ENCODE assay signal across 12 cellular contexts in the genomic region with DNA sequence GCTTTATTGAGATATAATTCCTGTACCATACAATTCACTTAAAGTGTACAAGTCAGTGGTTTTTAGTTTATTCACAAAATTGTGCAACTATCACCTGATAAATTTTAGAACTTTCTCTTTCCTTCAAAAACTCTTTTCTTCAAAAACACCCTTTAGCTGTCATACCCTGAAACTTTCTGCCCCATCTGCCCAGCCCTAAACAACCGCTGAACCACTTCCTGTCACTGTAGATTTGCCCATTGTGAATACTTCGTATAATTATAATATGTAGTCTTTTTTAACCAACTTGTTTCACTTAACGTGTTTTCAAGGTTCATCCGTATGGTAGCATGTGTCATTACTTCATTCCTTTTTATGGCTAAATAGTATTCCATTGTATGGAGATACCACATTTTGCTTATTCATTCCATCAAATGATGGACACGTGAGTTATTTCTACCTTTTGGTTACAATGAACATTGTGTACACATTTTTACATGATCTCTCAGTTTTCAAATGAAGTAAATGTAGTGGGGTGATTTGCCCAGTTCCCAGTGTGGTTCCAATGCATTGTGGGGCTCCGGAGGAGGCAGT. TPM values are rescaled to one million over a fixed set of nuclear protein-coding genes. Genes with fewer than 3 reads are reported as not detected.
DNase-seq lines count a peak whose midpoint lies in the region; ATAC-seq and TF ChIP-seq lines count a peak whose summit lies in the region.
"Had no signal": no experiment of that assay in that cellular context is flagged by ENCODE, and none has a peak within 500 bp of the region (broad histone marks: within the 10 kb centered on the region; RNA-seq: fewer than 3 reads in every experiment).

No MANE protein-coding gene starts in this region.

- peak; percentile 40 for DNase-seq in stimulated activated CD4-positive, alpha-beta T cell treated with anti-CD3 and anti-CD28 coated beads, Interleukin-15, amount 100 ng/mL, for 24 hours
- no peak for DNase-seq in stimulated activated CD4-positive, alpha-beta T cell treated with anti-CD3 and anti-CD28 coated beads, Interleukin-2, amount 100 ng/mL, for 24 hours
- peak; percentile 33 for DNase-seq in activated naive CD8-positive, alpha-beta T cell treated with anti-CD3 and anti-CD28 coated beads, Interleukin-2, amount 50 U/mL, for 24 hours
- peak; percentile 28 for DNase-seq in stimulated activated naive CD8-positive, alpha-beta T cell treated with anti-CD3 and anti-CD28 coated beads, Interleukin-15, Interleukin-2, amounts not matched to agents 100 U/mL and 50 U/mL, for 24 hours
- DNase-seq in DMS53 (lab: John Stamatoyannopoulos, UW): no peak
- DNase-seq in GM20000 (ENCODE audit: low spot score): no peak
- no peak for DNase-seq in sciatic nerve (ENCODE audit: low spot score)
- DNase-seq: left colon had no signal

- peaks cover 51% of the 10 kb centered on the region for H3K4me1 Mint-ChIP-seq in activated naive CD8-positive, alpha-beta T cell treated with anti-CD3 and anti-CD28 coated beads, Interleukin-2, amount 50 U/mL, for 24 hours

- peak overlapping the region; percentile 12 for H3K4me3 Mint-ChIP-seq in activated naive CD8-positive, alpha-beta T cell treated with anti-CD3 and anti-CD28 coated beads, Interleukin-2, amount 50 U/mL, for 24 hours
- H3K4me3 Mint-ChIP-seq: nephron progenitor cell had no signal

- peaks cover 60% of the 10 kb centered on the region for H3K36me3 Mint-ChIP-seq in activated naive CD8-positive, alpha-beta T cell treated with anti-CD3 and anti-CD28 coated beads, Interleukin-2, amount 50 U/mL, for 24 hours (ENCODE audit: low read depth)

- intact Hi-C loops in sciatic nerve (cut with DNase I): loop anchor here (2.0 kb wide), 1 partner anchor 20 kb away; no protein-coding TSS in a partner anchor

- peaks cover 19% of the 10 kb centered on the region for H3K9me3 Mint-ChIP-seq in activated naive CD8-positive, alpha-beta T cell treated with anti-CD3 and anti-CD28 coated beads, Interleukin-2, amount 50 U/mL, for 24 hours
- H3K9me3 Mint-ChIP-seq: nephron progenitor cell had no signal

- no peaks in the 10 kb centered on the region for H3K27me3 Mint-ChIP-seq in activated naive CD8-positive, alpha-beta T cell treated with anti-CD3 and anti-CD28 coated beads, Interleukin-2, amount 50 U/mL, for 24 hours

- peak overlapping the region; percentile 84 for H3K27ac Mint-ChIP-seq in activated naive CD8-positive, alpha-beta T cell treated with anti-CD3 and anti-CD28 coated beads, Interleukin-2, amount 50 U/mL, for 24 hours

- no peak for TF ChIP-seq CTCF in GM20000 (IDR thresholded peaks at IDR 0.05; ENCODE audit: extremely low read depth, missing control alignments)

- ATAC-seq in activated CD4-positive, CD25-positive, alpha-beta regulatory T cell treated with anti-CD3 and anti-CD28 coated beads, Interleukin-2, amount 50 U/mL, for 24 hours: peak; percentile 79 to 86
- peak; percentile 70 for ATAC-seq in activated naive CD8-positive, alpha-beta T cell treated with anti-CD3 and anti-CD28 coated beads, Interleukin-2, amount 50 U/mL, for 24 hours
- ATAC-seq in stimulated activated naive CD8-positive, alpha-beta T cell treated with anti-CD3 and anti-CD28 coated beads, Interleukin-15, Interleukin-2, amounts not matched to agents 100 U/mL and 50 U/mL, for 24 hours: peak; percentile 55
- no peak for ATAC-seq in sciatic nerve

RNA-seq across cellular contexts. Expression of a gene that starts 37.9 kb away (rescaled TPM):
- total RNA-seq in sciatic nerve: 0.22 TPM
- total RNA-seq: activated CD8-positive, alpha-beta memory T cell treated with anti-CD3 and anti-CD28 coated beads for 36 hours; MCF 10A had no signal

RNA-seq across cellular contexts. Expression of a gene that starts 52.4 kb away (rescaled TPM):
- 221 TPM for total RNA-seq in sciatic nerve

Comparison
In these comparisons a context has a peak if more than half of its experiments do, and no peak if none do; other contexts are left out.
1. DNase-seq: peak in stimulated activated CD4-positive, alpha-beta T cell treated with anti-CD3 and anti-CD28 coated beads, Interleukin-15, amount 100 ng/mL, for 24 hours (single experiment), activated naive CD8-positive, alpha-beta T cell treated with anti-CD3 and anti-CD28 coated beads, Interleukin-2, amount 50 U/mL, for 24 hours (single experiment) and stimulated activated naive CD8-positive, alpha-beta T cell treated with anti-CD3 and anti-CD28 coated beads, Interleukin-15, Interleukin-2, amounts not matched to agents 100 U/mL and 50 U/mL, for 24 hours (single experiment); none in stimulated activated CD4-positive, alpha-beta T cell treated with anti-CD3 and anti-CD28 coated beads, Interleukin-2, amount 100 ng/mL, for 24 hours (0 of 2), DMS53 (single experiment), GM20000 (single experiment) and sciatic nerve (single experiment).